8 cellular contexts compared by ENCODE assay signal in the genomic region with DNA sequence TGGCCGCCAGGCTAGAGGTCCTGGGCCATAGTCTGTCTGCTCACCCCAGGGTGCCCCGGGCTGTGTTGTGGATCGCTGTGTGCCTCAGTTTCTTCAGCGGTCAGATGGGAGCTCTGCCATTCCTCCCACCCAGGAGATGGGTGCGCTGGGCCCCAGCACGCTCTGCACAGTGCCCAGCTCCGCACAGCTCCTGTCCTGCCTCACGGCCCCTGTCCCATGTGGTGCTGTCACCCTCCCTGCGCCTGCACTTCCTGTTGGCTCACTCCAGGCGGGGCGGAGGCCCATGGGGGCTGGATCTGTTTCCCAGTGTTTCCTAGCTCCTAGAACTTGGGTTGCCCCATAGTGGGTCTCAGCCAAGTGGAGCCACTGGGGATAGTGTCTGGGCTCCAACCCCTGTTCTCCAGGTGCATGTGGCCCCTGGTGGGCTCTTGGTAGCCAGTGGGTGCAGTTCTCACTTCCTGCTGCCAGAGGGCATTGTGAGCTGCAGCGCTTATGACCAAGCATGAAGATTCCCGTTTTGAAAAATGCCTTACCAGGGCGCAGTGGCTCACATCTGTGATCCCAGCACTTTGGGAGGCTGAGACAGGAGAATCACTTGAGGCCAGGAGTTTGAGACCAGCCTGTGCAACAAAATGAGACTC.
DNase-seq lines count a peak whose midpoint lies in the region; ATAC-seq and TF ChIP-seq lines count a peak whose summit lies in the region.

No MANE protein-coding gene starts in this region.

- intact Hi-C loops in vagina (cut with DNase I): no loop called here

- H2BK120ac ChIP-seq in mesenchymal stem cell (ENCODE audit: low read depth, low read length): no peak overlapping the region

- peaks cover 41% of the 10 kb centered on the region for H3K79me1 ChIP-seq in mesenchymal stem cell (replicated peaks; ENCODE audit: low read length, poor library complexity, severe bottlenecking)

- H2AK5ac ChIP-seq in mesenchymal stem cell (ENCODE audit: low read length, severe bottlenecking): peak overlapping the region; percentile 30

- H3K27ac Mint-ChIP-seq in brain: peak overlapping the region in 3 of 5 experiments; percentile 77 to 88 (median 83)

- H3K4me2 ChIP-seq in mesenchymal stem cell (ENCODE audit: low read length, poor library complexity, severe bottlenecking): no peak overlapping the region

- H3K27me3 Mint-ChIP-seq in brain: no peaks in the 10 kb centered on the region

- no peak overlapping the region for H2BK12ac ChIP-seq in mesenchymal stem cell (ENCODE audit: low read length in 2 of 2)

- H3K4me1 ChIP-seq in mesenchymal stem cell (ENCODE audit: control insufficient read depth, insufficient read depth, low read depth, low read length) (peaks cover 47% of the 10 kb centered on the region), vagina (peaks cover 60% of the 10 kb centered on the region)

- H3K36me3 Mint-ChIP-seq in brain: peaks cover 44% of the 10 kb centered on the region

- H3K36me3 ChIP-seq in mesenchymal stem cell (ENCODE audit: control insufficient read depth in 1 of 2, insufficient read depth in 2 of 2, low read depth in 1 of 2, low read length in 2 of 2) (peaks cover 45 to 82% of the 10 kb centered on the region in 2 experiments), vagina (peaks cover 0 to 39% of the 10 kb centered on the region in 2 donors)

- H3K4me3 Mint-ChIP-seq in brain: peak overlapping the region in 1 of 5 experiments; percentile 32

- H3K9me3 Mint-ChIP-seq in brain: no peaks in the 10 kb centered on the region

- peak overlapping the region in 1 of 2 experiments; percentile 25 for H3K18ac ChIP-seq in mesenchymal stem cell (ENCODE audit: low read depth in 1 of 2, low read length in 2 of 2)

- H3K27me3 ChIP-seq in mesenchymal stem cell (ENCODE audit: control insufficient read depth in 1 of 2, insufficient read depth in 1 of 2, low read length in 2 of 2): no peaks in the 10 kb centered on the region
- H3K27me3 ChIP-seq in vagina: no peaks in the 10 kb centered on the region

- H3K23ac ChIP-seq in mesenchymal stem cell (ENCODE audit: low read length in 2 of 2): no peak overlapping the region

- H4K8ac ChIP-seq in mesenchymal stem cell (ENCODE audit: low read length): no peak overlapping the region

- DNase-seq in NCI-H2029 (lab: John Stamatoyannopoulos, UW) (peak; percentile 32), NCI-H2029 treated with DMSO at 0.1 percent for 48 hours (lab: John Stamatoyannopoulos, UW) (no peak), KBM-7 (peak; percentile 28), mesenchymal stem cell (peak; percentile 40), LoVo (ENCODE audit: low spot score) (no peak), vagina (ENCODE audit: extremely low spot score in 2 of 2) (no peak)

- H2AFZ ChIP-seq in mesenchymal stem cell (ENCODE audit: low read depth, low read length): no peak overlapping the region

- 78% methylated on average over 14 of the region's 14 CpGs for WGBS in mesenchymal stem cell

- peaks cover 49% of the 10 kb centered on the region for H3K4me1 Mint-ChIP-seq in brain

- no peak overlapping the region for H2BK5ac ChIP-seq in mesenchymal stem cell (ENCODE audit: low read depth, low read length, poor library complexity, severe bottlenecking)

- no peaks in the 10 kb centered on the region for H3K9me3 ChIP-seq in mesenchymal stem cell (ENCODE audit: control insufficient read depth, low read length)
- H3K9me3 ChIP-seq in vagina: no peaks in the 10 kb centered on the region

- in situ Hi-C loops in KBM-7 (cut with MboI; ENCODE audit: low pct_unique_long_range_greater_than_20kb, low sequenced_read_pairs): no loop called here

- ATAC-seq in GM21515 (IDR thresholded peaks at IDR 0.05; ENCODE audit: unreplicated experiment): no peak

- H3K9ac ChIP-seq in mesenchymal stem cell (ENCODE audit: low read length): no peak overlapping the region

- TF ChIP-seq CTCF in brain (conservative IDR thresholded peaks at IDR 0.05) (peak; percentile 46 to 63), vagina (IDR thresholded peaks at IDR 0.05) (peak in 1 of 3 experiments; percentile 10)

- H3K27ac ChIP-seq in mesenchymal stem cell (ENCODE audit: low read length, poor library complexity, severe bottlenecking) (no peak overlapping the region), vagina (no peak overlapping the region)

- H4K91ac ChIP-seq in mesenchymal stem cell (ENCODE audit: low read length): no peak overlapping the region

- no peak overlapping the region for H3K14ac ChIP-seq in mesenchymal stem cell (ENCODE audit: low read length in 2 of 2)

- no peak overlapping the region for H2BK15ac ChIP-seq in mesenchymal stem cell (ENCODE audit: low read depth, poor library complexity, severe bottlenecking)

- no peak overlapping the region for H3K4ac ChIP-seq in mesenchymal stem cell (ENCODE audit: low read depth in 1 of 2, low read length in 2 of 2)

- H3K4me3 ChIP-seq in mesenchymal stem cell (ENCODE audit: insufficient read depth in 1 of 2, low read depth in 1 of 2, low read length in 2 of 2) (no peak overlapping the region), vagina (no peak overlapping the region)

- no peak for TF ChIP-seq POLR2A in vagina (IDR thresholded peaks at IDR 0.05)

Comparison
In these comparisons a context has a peak if more than half of its experiments do, and no peak if none do; other contexts are left out.
1. DNase-seq: peak in NCI-H2029 (single experiment), KBM-7 (single experiment) and mesenchymal stem cell (single experiment); none in NCI-H2029 treated with DMSO at 0.1 percent for 48 hours (single experiment), LoVo (single experiment) and vagina (0 of 2).